In the genomic region with DNA sequence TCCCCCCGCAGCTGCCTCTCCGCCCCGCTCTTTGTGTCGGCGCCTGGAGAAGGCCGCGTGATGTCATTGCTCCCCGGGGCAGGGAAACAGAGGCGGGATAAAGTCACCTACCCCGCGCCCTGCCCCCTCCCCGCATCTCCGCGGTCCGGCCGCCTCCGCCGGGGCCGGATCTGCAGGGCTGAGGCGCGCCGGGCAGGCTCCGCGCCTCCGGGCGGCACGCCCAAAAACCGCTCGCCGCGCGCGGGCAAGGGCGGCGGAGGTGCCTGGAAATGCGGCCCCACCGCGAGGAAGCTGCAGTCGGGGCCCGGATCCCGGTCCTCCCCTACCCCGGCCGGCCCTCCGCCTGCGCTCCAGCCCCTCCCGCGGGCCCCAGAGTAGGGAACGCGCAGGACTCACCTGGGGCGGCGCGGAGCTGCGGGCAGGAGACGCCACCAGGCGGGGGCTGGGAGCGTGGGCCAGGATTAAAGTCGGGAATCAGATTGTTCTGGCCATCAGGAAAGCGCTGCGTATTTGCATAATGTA, we compare ENCODE assay signal across 8 cellular contexts. TPM values are rescaled to one million over a fixed set of nuclear protein-coding genes. Genes with fewer than 3 reads are reported as not detected.
DNase-seq lines count a peak whose midpoint lies in the region; ATAC-seq, FAIRE-seq and TF ChIP-seq lines count a peak whose summit lies in the region.

A gene (minus strand): TSS at position 55 of the 522 bp plus-strand sequence. CDS start 302 bp downstream, outside the sequence.

- ATAC-seq in GM21825 (IDR thresholded peaks at IDR 0.05; ENCODE audit: unreplicated experiment) (peak; percentile 54), HG02840 (IDR thresholded peaks at IDR 0.05; ENCODE audit: low FRiP score, unreplicated experiment) (no peak)

- H3K9ac ChIP-seq in neural progenitor cell: peak within 1 kb of the TSS; percentile 62

- H3K27me3 ChIP-seq in neural progenitor cell: peaks cover 15% of the 10 kb centered on the region

- no peaks in the 10 kb centered on the region for H3K9me3 Mint-ChIP-seq in activated CD4-positive, alpha-beta memory T cell treated with anti-CD3 and anti-CD28 coated beads for 36 hours
- peaks cover 3% of the 10 kb centered on the region for H3K9me3 Mint-ChIP-seq in neural progenitor cell

- peaks cover 7% of the 10 kb centered on the region for H3K79me2 ChIP-seq in neural progenitor cell (ENCODE audit: low read depth)

- CTCF ChIA-PET in activated CD4-positive, alpha-beta memory T cell treated with anti-CD3 and anti-CD28 coated beads for 36 hours (lab: Charles Lee): interaction anchor here (2.1 kb wide), 1 partner anchor 19 kb away, joined by 9 read pairs; no protein-coding TSS in a partner anchor

- peak within 1 kb of the TSS; percentile 45 for H3K4me3 Mint-ChIP-seq in activated CD4-positive, alpha-beta memory T cell treated with anti-CD3 and anti-CD28 coated beads for 36 hours
- peak within 1 kb of the TSS; percentile 93 for H3K4me3 Mint-ChIP-seq in neural progenitor cell

- POLR2A ChIA-PET in activated CD4-positive, alpha-beta memory T cell treated with anti-CD3 and anti-CD28 coated beads for 36 hours (lab: Charles Lee): no interaction called here

- H3K9me3 ChIP-seq in neural progenitor cell (ENCODE audit: low read depth): no peaks in the 10 kb centered on the region

- DNase-seq in NCI-H1105 (lab: John Stamatoyannopoulos, UW) (peak; percentile 83), frontal cortex (ENCODE audit: low spot score in 2 of 2) (peak; percentile 60 to 64), neural progenitor cell (ENCODE audit: low spot score) (peak; percentile 78), activated gamma-delta T cell treated with Interleukin-2 at 50 U/mL for 16 hours (no peak)
- peak; percentile 15 for DNase-seq in activated CD4-positive, alpha-beta memory T cell treated with anti-CD3 and anti-CD28 coated beads for 36 hours

- peak within 1 kb of the TSS; percentile 98 for H2AFZ ChIP-seq in neural progenitor cell (replicated peaks)

- TF ChIP-seq CTCF in neural progenitor cell (IDR thresholded peaks at IDR 0.05): peak; percentile 41

- peaks cover 26% of the 10 kb centered on the region for H3K4me1 ChIP-seq in neural progenitor cell

- no peak within 1 kb of the TSS for H3K27ac Mint-ChIP-seq in activated CD4-positive, alpha-beta memory T cell treated with anti-CD3 and anti-CD28 coated beads for 36 hours
- peak within 1 kb of the TSS; percentile 76 for H3K27ac Mint-ChIP-seq in neural progenitor cell

- H3F3A ChIP-seq in neural progenitor cell (ENCODE audit: low read depth): peaks cover 33% of the 10 kb centered on the region

- H3K27ac ChIP-seq in neural progenitor cell: no peak within 1 kb of the TSS

- no peak for FAIRE-seq in frontal cortex (lab: Jason Lieb, UNC)

- no peaks in the 10 kb centered on the region for H3K36me3 Mint-ChIP-seq in activated CD4-positive, alpha-beta memory T cell treated with anti-CD3 and anti-CD28 coated beads for 36 hours
- H3K36me3 Mint-ChIP-seq in neural progenitor cell: no peaks in the 10 kb centered on the region

- H4K20me1 ChIP-seq in neural progenitor cell (ENCODE audit: low read depth): no peaks in the 10 kb centered on the region

- peak within 1 kb of the TSS; percentile 99 for H3K4me2 ChIP-seq in neural progenitor cell

- intact Hi-C loops in activated CD4-positive, alpha-beta memory T cell treated with anti-CD3 and anti-CD28 coated beads for 36 hours (cut with micrococcal nuclease): loop anchor here (2.0 kb wide), 1 partner anchor 15 kb away; no protein-coding TSS in a partner anchor

- H3K27me3 Mint-ChIP-seq in activated CD4-positive, alpha-beta memory T cell treated with anti-CD3 and anti-CD28 coated beads for 36 hours: peaks cover 59% of the 10 kb centered on the region
- H3K27me3 Mint-ChIP-seq in neural progenitor cell (ENCODE audit: insufficient read depth, low read depth): peaks cover 11% of the 10 kb centered on the region

- no peaks in the 10 kb centered on the region for H3K4me1 Mint-ChIP-seq in activated CD4-positive, alpha-beta memory T cell treated with anti-CD3 and anti-CD28 coated beads for 36 hours (ENCODE audit: low read depth)
- peaks cover 19% of the 10 kb centered on the region for H3K4me1 Mint-ChIP-seq in neural progenitor cell

- no peaks in the 10 kb centered on the region for H3K36me3 ChIP-seq in neural progenitor cell

- H3K4me3 ChIP-seq in GM08714 (ENCODE audit: low read length) (peak within 1 kb of the TSS; percentile 72), neural progenitor cell (peak within 1 kb of the TSS; percentile 96)

RNA-seq across cellular contexts. Expression of the gene that starts here (rescaled TPM):
- total RNA-seq in activated CD4-positive, alpha-beta memory T cell treated with anti-CD3 and anti-CD28 coated beads for 36 hours: not detected
- total RNA-seq in frontal cortex (41.6 TPM), neural progenitor cell (ENCODE audit: low replicate concordance) (13.5 and 23.0 TPM in 2 replicates)

Comparison
In these comparisons a context has a peak if more than half of its experiments do, and no peak if none do; other contexts are left out.
1. RNA of the gene that starts here (total RNA-seq): 41.6 TPM in frontal cortex (single experiment) and 13.5 to 23.0 TPM in neural progenitor cell; not detected in activated CD4-positive, alpha-beta memory T cell treated with anti-CD3 and anti-CD28 coated beads for 36 hours; every median in the first group is over 10 times any median in the second.
2. Peak in DNase-seq in activated CD4-positive, alpha-beta memory T cell treated with anti-CD3 and anti-CD28 coated beads for 36 hours; RNA of the gene not detected or under 1 TPM.